Comparison of ENCODE assay signal across 25 cellular contexts in the genomic region with DNA sequence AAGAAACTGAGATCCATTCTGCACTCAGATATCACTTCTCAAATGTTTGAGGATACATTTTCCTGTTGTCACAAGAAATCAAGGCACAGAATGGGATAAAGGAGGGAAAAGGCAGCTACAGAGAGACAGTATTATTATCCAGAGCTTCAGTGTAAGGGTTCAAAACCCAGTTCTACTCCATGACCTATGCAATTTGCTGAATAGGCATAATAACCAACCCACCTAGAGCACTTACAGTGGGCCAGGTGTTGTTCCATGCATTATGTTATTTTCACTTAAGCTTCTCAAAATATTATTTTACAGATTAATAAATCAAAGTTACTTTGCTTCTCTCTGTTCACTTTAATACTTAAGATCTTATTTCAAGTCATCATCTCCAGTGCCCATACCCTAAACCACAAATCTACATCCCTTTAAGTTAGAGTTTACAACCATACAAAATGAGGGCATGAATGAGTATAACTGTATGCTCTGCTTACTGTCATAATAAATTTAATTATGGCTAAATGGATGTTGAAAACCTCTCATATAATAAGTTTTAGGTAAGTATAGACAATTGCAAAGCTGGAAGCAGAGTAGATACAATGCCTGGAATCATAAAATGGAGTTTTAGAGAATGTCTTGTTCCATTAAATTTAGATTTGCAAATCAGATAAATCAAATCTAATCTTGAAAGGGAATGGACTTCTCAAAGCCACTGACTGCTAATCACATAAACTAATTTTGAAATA.
"Had no signal": no experiment of that assay in that cellular context is flagged by ENCODE, and none has a peak within 500 bp of the region (broad histone marks: within the 10 kb centered on the region; RNA-seq: fewer than 3 reads in every experiment).

No MANE protein-coding gene starts in this region.

- H3K27me3 ChIP-seq: colonic mucosa, esophagus squamous epithelium, gastrocnemius medialis, heart right ventricle, left lung had no signal

- H3K4me1 ChIP-seq: colonic mucosa, esophagus squamous epithelium, gastrocnemius medialis, heart right ventricle, left lung, lower lobe of right lung had no signal

- FAIRE-seq: islet of Langerhans, keratinocyte had no signal

- H3K36me3 ChIP-seq: colonic mucosa, esophagus squamous epithelium, gastrocnemius medialis, heart right ventricle, left lung, lower lobe of right lung had no signal

- DNase-seq: colonic mucosa; cortex of kidney; effector CD8-positive, alpha-beta T cell; effector memory CD8-positive, alpha-beta T cell; endodermal cell; erythroblast; esophagus squamous epithelium; foreskin fibroblast; foreskin melanocyte; gastrocnemius medialis; glutamatergic neuron; head of caudate nucleus; heart right ventricle; hippocampal formation; left cardiac atrium; left lung; left ventricle myocardium superior; lower lobe of right lung; mesenchymal stem cell; mucosa of descending colon; naive B cell had no signal

- H3K4me3 ChIP-seq: colonic mucosa, esophagus squamous epithelium, gastrocnemius medialis, heart right ventricle, left lung, lower lobe of right lung, mucosa of descending colon had no signal

- H3K9me3 ChIP-seq: colonic mucosa, esophagus squamous epithelium, gastrocnemius medialis, heart right ventricle, left lung, lower lobe of right lung, mucosa of descending colon had no signal

- H3K27ac ChIP-seq: colonic mucosa, epithelial cell of prostate, esophagus squamous epithelium, gastrocnemius medialis, heart right ventricle, left lung, lower lobe of right lung had no signal

- ATAC-seq: effector memory CD8-positive, alpha-beta T cell; esophagus mucosa; gastrocnemius medialis; heart right ventricle; left cardiac atrium; left lung; left ventricle myocardium superior; lower lobe of right lung; mucosa of descending colon had no signal
